ENCODE assay signal across 10 cellular contexts in the genomic region with DNA sequence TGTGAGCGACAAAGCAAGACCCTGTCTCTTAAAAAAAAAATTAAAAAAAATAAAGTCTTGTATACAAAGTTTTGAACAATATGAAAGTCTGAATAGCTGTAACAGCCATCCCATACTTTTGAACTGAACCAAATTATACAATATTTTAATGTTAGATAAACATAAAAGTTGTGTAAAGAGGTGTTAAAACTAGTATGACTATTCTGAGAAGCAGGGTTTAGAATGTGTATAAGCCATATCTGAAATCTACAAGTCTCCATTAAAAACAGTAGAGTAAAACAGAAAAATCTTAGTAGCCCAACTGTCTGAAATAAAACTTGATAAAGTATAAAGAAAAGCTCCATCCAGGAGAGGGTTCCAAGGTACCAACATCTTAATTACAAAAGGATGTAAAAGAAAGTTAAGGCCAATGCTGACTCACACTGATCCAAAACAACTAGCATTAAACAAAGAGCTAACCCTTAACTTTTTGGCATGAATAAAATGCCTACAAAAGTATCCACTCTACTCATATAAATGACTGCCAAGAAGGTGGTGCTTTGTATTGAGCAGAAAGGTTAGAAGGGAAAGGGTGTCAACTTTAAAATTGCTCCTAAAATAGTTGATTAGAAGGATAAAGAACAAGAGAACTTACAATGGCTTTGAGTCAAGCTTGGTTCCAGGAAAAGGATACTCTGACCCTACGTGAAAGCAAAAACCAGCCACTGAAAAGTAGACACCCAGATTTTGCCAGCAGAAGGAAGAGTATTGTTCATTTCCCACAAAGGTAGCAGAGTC. TPM values are rescaled to one million over a fixed set of nuclear protein-coding genes. Genes with fewer than 3 reads are reported as not detected.
DNase-seq lines count a peak whose midpoint lies in the region; ATAC-seq, FAIRE-seq and TF ChIP-seq lines count a peak whose summit lies in the region.
"Had no signal": no experiment of that assay in that cellular context is flagged by ENCODE, and none has a peak within 500 bp of the region (broad histone marks: within the 10 kb centered on the region; RNA-seq: fewer than 3 reads in every experiment).

No MANE protein-coding gene starts in this region.

- peaks cover 1% of the 10 kb centered on the region for H3K9me3 Mint-ChIP-seq in MCF 10A (ENCODE audit: unreplicated experiment)

- H4K20me1 ChIP-seq in mammary epithelial cell (ENCODE audit: insufficient read depth, low read length): no peaks in the 10 kb centered on the region

- H3K27ac Mint-ChIP-seq in MCF 10A (ENCODE audit: low read depth, unreplicated experiment): no peak overlapping the region

- H3K36me3 Mint-ChIP-seq in MCF 10A (ENCODE audit: insufficient read depth, unreplicated experiment): peaks cover 1% of the 10 kb centered on the region

- no peak for DNase-seq in breast epithelium (ENCODE audit: low spot score in 2 of 2)
- DNase-seq in MCF 10A (ENCODE audit: unreplicated experiment): no peak
- DNase-seq in mammary epithelial cell: peak; percentile 0
- no peak for DNase-seq in lung (ENCODE audit: low spot score)
- DNase-seq in uterus: no peak
- DNase-seq in D721Med (ENCODE audit: insufficient read length, low spot score): no peak
- DNase-seq: H7 had no signal

- no peaks in the 10 kb centered on the region for H3K27me3 ChIP-seq in breast epithelium
- no peaks in the 10 kb centered on the region for H3K27me3 ChIP-seq in mammary epithelial cell (ENCODE audit: insufficient read depth, low read length)
- H3K27me3 ChIP-seq in lung (ENCODE audit: control insufficient read depth, insufficient read depth): no peaks in the 10 kb centered on the region
- no peaks in the 10 kb centered on the region for H3K27me3 ChIP-seq in uterus

- peaks cover 29% of the 10 kb centered on the region for H3K4me1 Mint-ChIP-seq in MCF 10A (ENCODE audit: insufficient read depth, unreplicated experiment)

- no peak for FAIRE-seq in D721Med (lab: Jason Lieb, UNC)

- peak overlapping the region; percentile 50 for H3K4me2 ChIP-seq in mammary epithelial cell (ENCODE audit: insufficient read depth, low read depth, low read length)

- CTCF ChIA-PET in MCF 10A (lab: Yijun Ruan, JAX): interaction anchor here (0.6 to 1.8 kb wide), 3 partner anchors 17 to 897 kb away, joined by 3 to 9 read pairs (median 7); no protein-coding TSS in a partner anchor
- CTCF ChIA-PET in mammary epithelial cell (lab: Charles Lee; ENCODE audit: low non-redundant PET): no interaction called here

- no peaks in the 10 kb centered on the region for H3K27me3 Mint-ChIP-seq in MCF 10A (ENCODE audit: insufficient read depth, unreplicated experiment)

- 60% methylated on average over 2 of the region's 2 CpGs for WGBS in mammary epithelial cell (ENCODE audit: low coverage, missing lambda C conversion rate)
- 52 to 54% methylated on average over 2 of the region's 2 CpGs for whole genome bisulfite sequencing in lung, 2 donors

- in situ Hi-C loops in mammary epithelial cell (cut with MboI; ENCODE audit: low sequenced_read_pairs in 2 of 2): no loop called here

- ATAC-seq in lung (ENCODE audit: insufficient read depth, low FRiP score) (peak; percentile 6), GM19324 (IDR thresholded peaks at IDR 0.05; ENCODE audit: low FRiP score, unreplicated experiment) (no peak), GM21528 (IDR thresholded peaks at IDR 0.05; ENCODE audit: low FRiP score, unreplicated experiment) (no peak)

- H3K4me3 ChIP-seq in breast epithelium (no peak overlapping the region), mammary epithelial cell (replicated peaks in 1 of 3; ENCODE audit: insufficient read depth in 1 of 3, low read depth in 2 of 3, low read length in 3 of 3) (no peak overlapping the region), lung (no peak overlapping the region), uterus (no peak overlapping the region)

- H3K4me3 Mint-ChIP-seq in MCF 10A (ENCODE audit: unreplicated experiment): no peak overlapping the region

- H2AFZ ChIP-seq in mammary epithelial cell (ENCODE audit: low read depth, low read length): peak overlapping the region; percentile 52

- peak overlapping the region; percentile 4 for H3K9ac ChIP-seq in mammary epithelial cell (ENCODE audit: insufficient read depth, low read length)

- H3K36me3 ChIP-seq in breast epithelium (no peaks in the 10 kb centered on the region), mammary epithelial cell (ENCODE audit: insufficient read depth, low read length) (no peaks in the 10 kb centered on the region), lung (ENCODE audit: control insufficient read depth in 2 of 2, insufficient read depth in 2 of 2, low read length in 2 of 2) (peaks cover 0 to 1% of the 10 kb centered on the region in 2 donors), uterus (no peaks in the 10 kb centered on the region)

- intact Hi-C loops in breast epithelium (cut with DNase I; ENCODE audit: low total_unique reads): no loop called here
- intact Hi-C loops in MCF 10A (cut with micrococcal nuclease): no loop called here
- intact Hi-C loops in mammary epithelial cell (cut with micrococcal nuclease): no loop called here
- intact Hi-C loops in uterus (cut with DNase I; ENCODE audit: low total_unique reads): no loop called here

- BruUV-seq in MCF 10A (replicated peaks; lab: Mats Ljungman, UMichigan): no TSS peak
- BruUV-seq in mammary epithelial cell (replicated peaks; lab: Mats Ljungman, UMichigan): no TSS peak

- H3K4me1 ChIP-seq in breast epithelium: peaks cover 0 to 11% of the 10 kb centered on the region in 2 donors
- H3K4me1 ChIP-seq in mammary epithelial cell (ENCODE audit: insufficient read depth, low read length): peaks cover 18% of the 10 kb centered on the region
- peaks cover 11 to 18% of the 10 kb centered on the region in 2 donors for H3K4me1 ChIP-seq in lung (ENCODE audit: control insufficient read depth in 2 of 2, insufficient read depth in 2 of 2, low read length in 2 of 2)
- H3K4me1 ChIP-seq in uterus: peaks cover 5 to 16% of the 10 kb centered on the region in 2 donors

- H3K27ac ChIP-seq in breast epithelium (peak overlapping the region; percentile 52 to 66), mammary epithelial cell (ENCODE audit: insufficient read depth, low read depth, low read length) (no peak overlapping the region), lung (ENCODE audit: low read depth in 1 of 2, low read length in 1 of 2) (no peak overlapping the region), uterus (peak overlapping the region; percentile 20 to 39)
- H3K27ac ChIP-seq: C4-2B had no signal

- H3K9me3 ChIP-seq in breast epithelium: no peaks in the 10 kb centered on the region
- no peaks in the 10 kb centered on the region for H3K9me3 ChIP-seq in mammary epithelial cell (replicated peaks; ENCODE audit: insufficient read depth, low read length)
- no peaks in the 10 kb centered on the region for H3K9me3 ChIP-seq in lung (ENCODE audit: control insufficient read depth in 2 of 2, insufficient read depth in 1 of 2, low read length in 1 of 2)
- H3K9me3 ChIP-seq in uterus: no peaks in the 10 kb centered on the region

- TF ChIP-seq POLR2A in breast epithelium (IDR thresholded peaks at IDR 0.05): no peak
- no peak for TF ChIP-seq POLR2A in uterus (IDR thresholded peaks at IDR 0.05)

- dilution Hi-C loops in mammary epithelial cell (cut with HindIII; ENCODE audit: low sequenced_read_pairs): no loop called here

- POLR2A ChIA-PET in MCF 10A (lab: Yijun Ruan, JAX): interaction anchor here (0.7 to 2.6 kb wide), 13 partner anchors 9 to 159 kb away, joined by 3 to 31 read pairs (median 4); a partner anchor contains a TSS

- H3K79me2 ChIP-seq in mammary epithelial cell (ENCODE audit: insufficient read depth, low read length): peaks cover 86% of the 10 kb centered on the region

- TF ChIP-seq CTCF in breast epithelium (IDR thresholded peaks at IDR 0.05) (no peak), MCF 10A (IDR thresholded peaks at IDR 0.05; ENCODE audit: unreplicated experiment) (no peak), mammary epithelial cell (conservative IDR thresholded peaks at IDR 0.05 in 1 of 2, IDR thresholded peaks at IDR 0.05 in 1 of 2; ENCODE audit: extremely low read depth in 1 of 2, insufficient read depth in 1 of 2, low read depth in 1 of 2, low read length in 2 of 2) (no peak), lung (IDR thresholded peaks at IDR 0.05; ENCODE audit: control extremely low read depth, extremely low read depth) (no peak), uterus (IDR thresholded peaks at IDR 0.05) (no peak), D721Med (IDR thresholded peaks at IDR 0.05; ENCODE audit: insufficient read depth, missing control alignments) (no peak)

RNA-seq across cellular contexts. Expression of a gene that starts 18.5 kb away (rescaled TPM):
- total RNA-seq in breast epithelium (10 to 100 TPM; 22.4 to 53.1 (median 39.0) TPM), MCF 10A (2022) (45.8 and 47.3 TPM in 2 replicates), mammary epithelial cell (10 to 100 TPM; 23.3 to 36.5 TPM), lung (10 to 100 TPM; 45.4 to 67.8 TPM), uterus (10 to 100 TPM in 3 of 4 donors, 1 to 10 TPM in 1; 6.7 to 63.2 (median 45.9) TPM)
- polyA plus RNA-seq in mammary epithelial cell (10.9 TPM), lung (1 to 10 TPM; 4.3 to 9.3 TPM)
- polyA minus RNA-seq in mammary epithelial cell: 99.2 TPM

Comparison
In these comparisons a context has a peak if more than half of its experiments do, and no peak if none do; other contexts are left out.
1. H3K27ac ChIP-seq: peak in breast epithelium (2 of 2) and uterus (2 of 2); none in mammary epithelial cell (single experiment) and lung (0 of 2).